ENCODE assay signal across 2 cellular contexts in genomic region chr19:18439910-18440237, GRCh38.
A peak's percentile ranks its signal among the peaks of the same experiment; 100 is the strongest.
TF ChIP-seq lines count a peak whose summit lies in the region.

No MANE protein-coding gene starts in this region.

TF ChIP-seq in HepG2, 621 proteins besides CTCF, POLR2A, EP300 and RAD21 (continues in another document):
- TF ChIP-seq ZKSCAN5 (CRISPR knock-in tag; IDR thresholded peaks at IDR 0.05) (no peak), ZHX1 (CRISPR knock-in tag; IDR thresholded peaks at IDR 0.05; ENCODE audit: low read depth) (0 out of 2 replicates have a peak, but pooled peaks have one; percentile 9), SMAD1 (CRISPR knock-in tag; IDR thresholded peaks at IDR 0.05; ENCODE audit: borderline replicate concordance, low read depth) (0 out of 2 replicates have a peak, but pooled peaks have one; percentile 33), NR2F2 (IDR thresholded peaks at IDR 0.05; ENCODE audit: borderline replicate concordance, low read depth) (0 out of 2 replicates have a peak, but pooled peaks have one; percentile 6), TEAD3 (CRISPR knock-in tag; optimal IDR thresholded peaks at IDR 0.05; ENCODE audit: borderline replicate concordance) (no peak), MAX (IDR thresholded peaks at IDR 0.05) (no peak), NFRKB (IDR thresholded peaks at IDR 0.05) (no peak), NRL (CRISPR knock-in tag; IDR thresholded peaks at IDR 0.05; ENCODE audit: borderline replicate concordance) (no peak; the same call in 1 of the 2 replicates), ASH2L (IDR thresholded peaks at IDR 0.05; ENCODE audit: insufficient read length, low read depth, low read length) (no peak), ZNF75D (CRISPR knock-in tag; IDR thresholded peaks at IDR 0.05; ENCODE audit: borderline replicate concordance) (no peak), ZNF704 (CRISPR knock-in tag; IDR thresholded peaks at IDR 0.05; ENCODE audit: borderline replicate concordance) (no peak), PHF21A (CRISPR knock-in tag; IDR thresholded peaks at IDR 0.05) (no peak; the same call in 1 of the 2 replicates), ZSCAN21 (CRISPR knock-in tag; IDR thresholded peaks at IDR 0.05; ENCODE audit: borderline replicate concordance) (no peak), TBX3 (IDR thresholded peaks at IDR 0.05; ENCODE audit: borderline replicate concordance) (no peak), NFIB (CRISPR knock-in tag; IDR thresholded peaks at IDR 0.05; ENCODE audit: borderline replicate concordance) (no peak), ZNF367 (CRISPR knock-in tag; IDR thresholded peaks at IDR 0.05; ENCODE audit: borderline replicate concordance) (no peak), SP5 (CRISPR knock-in tag; IDR thresholded peaks at IDR 0.05; ENCODE audit: borderline replicate concordance, low read depth) (no peak), TRIM22 (IDR thresholded peaks at IDR 0.05) (no peak), HMG20A (CRISPR knock-in tag; IDR thresholded peaks at IDR 0.05; ENCODE audit: borderline replicate concordance) (no peak), ZNF274 (CRISPR knock-in tag; IDR thresholded peaks at IDR 0.05) (peak; percentile 39; the same call in 1 of the 2 replicates), NCOA2 (CRISPR knock-in tag; IDR thresholded peaks at IDR 0.05) (no peak), ZBTB43 (CRISPR knock-in tag; conservative IDR thresholded peaks at IDR 0.05) (no peak), KLF13 (CRISPR knock-in tag; IDR thresholded peaks at IDR 0.05) (no peak), TRIM24 (CRISPR knock-in tag; IDR thresholded peaks at IDR 0.05) (no peak)

TF ChIP-seq in K562, 482 proteins besides CTCF, POLR2A, EP300 and RAD21:
- TF ChIP-seq ZNF586 (CRISPR knock-in tag; conservative IDR thresholded peaks at IDR 0.05) (no peak), CREB3L1 (IDR thresholded peaks at IDR 0.05; ENCODE audit: borderline replicate concordance, low read depth) (no peak), ZFPM2 (CRISPR knock-in tag; IDR thresholded peaks at IDR 0.05) (no peak), E2F4 (CRISPR knock-in tag; IDR thresholded peaks at IDR 0.05; ENCODE audit: low read depth) (no peak), NFIC (IDR thresholded peaks at IDR 0.05) (peak; percentile 2; the same call in 1 of the 2 replicates), ZNF282 (CRISPR knock-in tag; IDR thresholded peaks at IDR 0.05) (no peak), ETS2 (tag; IDR thresholded peaks at IDR 0.05; ENCODE audit: borderline replicate concordance, poor library complexity, severe bottlenecking) (no peak), ZBTB17 (CRISPR knock-in tag; IDR thresholded peaks at IDR 0.05) (no peak), TAF7 (tag; IDR thresholded peaks at IDR 0.05) (no peak), ZNF263 (CRISPR knock-in tag; IDR thresholded peaks at IDR 0.05; ENCODE audit: borderline replicate concordance) (no peak), HDGF (IDR thresholded peaks at IDR 0.05) (no peak), ZNF507 (tag; conservative IDR thresholded peaks at IDR 0.05) (no peak), CREB5 (CRISPR knock-in tag; IDR thresholded peaks at IDR 0.05) (no peak), NR3C1 (CRISPR knock-in tag; IDR thresholded peaks at IDR 0.05) (no peak), CGGBP1 (CRISPR knock-in tag; IDR thresholded peaks at IDR 0.05) (no peak), ZFP36 (IDR thresholded peaks at IDR 0.05; ENCODE audit: low read depth, low read length, partially characterized antibody) (no peak), TBL1XR1 (IDR thresholded peaks at IDR 0.05; ENCODE audit: low read length in 2 of 2) (no peak), RBM25 (IDR thresholded peaks at IDR 0.05; ENCODE audit: low read depth, low read length, severe bottlenecking) (no peak), REST (CRISPR knock-in tag; IDR thresholded peaks at IDR 0.05; ENCODE audit: low read depth) (no peak), CBFA2T3 (IDR thresholded peaks at IDR 0.05) (no peak), HDAC6 (IDR thresholded peaks at IDR 0.05; ENCODE audit: low read depth, low read length) (no peak), SIN3B (IDR thresholded peaks at IDR 0.05; ENCODE audit: low read depth) (no peak), WHSC1 (IDR thresholded peaks at IDR 0.05; ENCODE audit: low read length) (no peak), DPF2 (IDR thresholded peaks at IDR 0.05) (0 out of 2 replicates have a peak, but pooled peaks have one; percentile 36), HNRNPH1 (optimal IDR thresholded peaks at IDR 0.05; ENCODE audit: low read depth, low read length) (no peak), HDAC1 (IDR thresholded peaks at IDR 0.05) (no peak), GTF2A2 (tag; IDR thresholded peaks at IDR 0.05) (no peak), SMARCA5 (IDR thresholded peaks at IDR 0.05) (0 out of 2 replicates have a peak, but pooled peaks have one; percentile 30), EGR1 (conservative IDR thresholded peaks at IDR 0.05) (peak; percentile 72), PPARD (CRISPR knock-in tag; IDR thresholded peaks at IDR 0.05) (no peak), JUNB (CRISPR knock-in tag; conservative IDR thresholded peaks at IDR 0.05) (no peak), SETDB1 (IDR thresholded peaks at IDR 0.05; ENCODE audit: low read length) (no peak), RBFOX2 (IDR thresholded peaks at IDR 0.05; ENCODE audit: low read depth, low read length) (no peak), TRIM25 (IDR thresholded peaks at IDR 0.05; ENCODE audit: borderline replicate concordance) (no peak), ZNF232 (CRISPR knock-in tag; IDR thresholded peaks at IDR 0.05) (no peak), FOXJ3 (CRISPR knock-in tag; IDR thresholded peaks at IDR 0.05) (no peak), SMC3 (conservative IDR thresholded peaks at IDR 0.05; ENCODE audit: insufficient read depth, low read depth, low read length) (no peak), NFXL1 (CRISPR knock-in tag; IDR thresholded peaks at IDR 0.05) (no peak), ZEB2 (IDR thresholded peaks at IDR 0.05) (peak; percentile 75; the same call in 1 of the 2 replicates), BCL6 (CRISPR knock-in tag; IDR thresholded peaks at IDR 0.05) (no peak), NBN (IDR thresholded peaks at IDR 0.05; ENCODE audit: low read depth) (no peak), CHD2 (IDR thresholded peaks at IDR 0.05; ENCODE audit: low read depth, low read length) (no peak), TRIM28 (IDR thresholded peaks at IDR 0.05) (peak; percentile 77), PRMT5 (CRISPR knock-in tag; IDR thresholded peaks at IDR 0.05) (no peak), SMARCE1 (IDR thresholded peaks at IDR 0.05) (0 out of 2 replicates have a peak, but pooled peaks have one; percentile 13), ESRRB (CRISPR knock-in tag; IDR thresholded peaks at IDR 0.05; ENCODE audit: borderline replicate concordance) (no peak)
TF ChIP-seq in K562: peak in this region for 7.
